ENCODE assay signal across 12 cellular contexts in genomic region chr16:70703835-70704381, GRCh38. TPM values are rescaled to one million over a fixed set of nuclear protein-coding genes. Genes with fewer than 3 reads are reported as not detected.
DNase-seq lines count a peak whose midpoint lies in the region; ATAC-seq, FAIRE-seq and TF ChIP-seq lines count a peak whose summit lies in the region.
"Had no signal": no experiment of that assay in that cellular context is flagged by ENCODE, and none has a peak within 500 bp of the region (broad histone marks: within the 10 kb centered on the region; RNA-seq: fewer than 3 reads in every experiment).

No MANE protein-coding gene starts in this region.

- ATAC-seq in HepG2 (peak; percentile 14), right lobe of liver (no peak), aorta (ENCODE audit: low FRiP score) (no peak), HG02973 (IDR thresholded peaks at IDR 0.05; ENCODE audit: unreplicated experiment) (no peak)

- CTCF ChIA-PET in HepG2 (lab: Yijun Ruan, JAX; ENCODE audit: low intra/inter-chr PET ratio, low total read pairs) = interaction anchor here (1.6 to 2.9 kb wide), 2 partner anchors 35 to 67 kb away, joined by 16 to 27 read pairs; no protein-coding TSS in a partner anchor

- H3K36me3 ChIP-seq in HepG2 (replicated peaks in 1 of 2; ENCODE audit: control insufficient read depth in 1 of 2, insufficient read depth in 2 of 2, low read length in 2 of 2) = peaks cover 4 to 5% of the 10 kb centered on the region in 2 experiments; a peak in 1 of 5 replicates
- H3K36me3 ChIP-seq in right lobe of liver = no peaks in the 10 kb centered on the region
- no peaks in the 10 kb centered on the region for H3K36me3 ChIP-seq in iPS-15b (ENCODE audit: control insufficient read depth, insufficient read depth, low read length)
- no peaks in the 10 kb centered on the region for H3K36me3 ChIP-seq in prostate gland
- no peaks in the 10 kb centered on the region for H3K36me3 ChIP-seq in aorta (ENCODE audit: control insufficient read depth in 1 of 2, insufficient read depth in 2 of 2, low read length in 1 of 2)

- H3K4me2 ChIP-seq in HepG2 (ENCODE audit: low read depth, low read length) = peak overlapping the region; percentile 63

- H3K9ac ChIP-seq in HepG2 (ENCODE audit: insufficient read depth, low read depth, low read length) = peak overlapping the region; percentile 52
- H3K9ac ChIP-seq in iPS-15b (ENCODE audit: low read depth, low read length) = peak overlapping the region; percentile 32

- POLR2A ChIA-PET in HepG2 (lab: Yijun Ruan, JAX) = interaction anchor here (0.7 to 7.0 kb wide), 16 partner anchors 8 to 67 kb away, joined by 3 to 134 read pairs (median 6); partner anchors contain the start of gene MTSS2

- no peaks in the 10 kb centered on the region for H4K20me1 ChIP-seq in HepG2 (ENCODE audit: insufficient read depth, low read length)

- no peak for TF ChIP-seq POLR2A in HepG2 (IDR thresholded peaks at IDR 0.05; ENCODE audit: insufficient read depth in 1 of 2, low read depth in 2 of 2, low read length in 2 of 2)
- no peak for TF ChIP-seq POLR2A in right lobe of liver (IDR thresholded peaks at IDR 0.05)
- TF ChIP-seq POLR2A in prostate gland (IDR thresholded peaks at IDR 0.05) = no peak
- TF ChIP-seq POLR2A in erythroblast (IDR thresholded peaks at IDR 0.05; ENCODE audit: low read length) = no peak

- TF ChIP-seq CTCF in HepG2 (CRISPR knock-in tag; IDR thresholded peaks at IDR 0.05) (no peak), right lobe of liver (IDR thresholded peaks at IDR 0.05) (no peak), prostate gland (IDR thresholded peaks at IDR 0.05) (no peak)

- intact Hi-C loops in HepG2 (cut with micrococcal nuclease; ENCODE audit: unreplicated experiment) = loop anchor here (1.0 to 2.0 kb wide), 4 partner anchors 17 to 67 kb away; partner anchors contain the start of gene MTSS2
- intact Hi-C loops in right lobe of liver (cut with DNase I) = no loop called here
- intact Hi-C loops in prostate gland (cut with DNase I) = no loop called here
- intact Hi-C loops in aorta (cut with DNase I) = loop anchor here in 1 of 2 donors (5.0 kb wide), 1 partner anchor 43 kb away; no protein-coding TSS in a partner anchor

- in situ Hi-C loops in HepG2 (cut with HindIII; ENCODE audit: extremely low pct_ligation_motif_present, low pct_unique_long_range_greater_than_20kb) = no loop called here

- no peak for TF ChIP-seq EP300 in HepG2 (IDR thresholded peaks at IDR 0.05; ENCODE audit: low read depth in 2 of 2, low read length in 2 of 2)
- no peak for TF ChIP-seq EP300 in HepG2 (CRISPR knock-in tag; IDR thresholded peaks at IDR 0.05; ENCODE audit: borderline replicate concordance)

- H3K4me3 ChIP-seq in HepG2 (replicated peaks in 1 of 3; ENCODE audit: insufficient read depth in 1 of 3, low read depth in 2 of 3, low read length in 3 of 3) (0 out of 6 replicates have a peak overlapping the region, but pooled peaks of 1 of the 3 experiments have one; percentile 21), right lobe of liver (no peak overlapping the region), iPS-15b (ENCODE audit: low read depth, low read length) (no peak overlapping the region), prostate gland (no peak overlapping the region), aorta (ENCODE audit: low read length in 2 of 2) (no peak overlapping the region)

- H3K27ac ChIP-seq in HepG2 (ENCODE audit: extremely low read length, insufficient read depth, low read length) (peak overlapping the region; percentile 31), right lobe of liver (no peak overlapping the region), prostate gland (peak overlapping the region; percentile 70 to 93), aorta (ENCODE audit: low read depth in 1 of 2, low read length in 2 of 2) (peak overlapping the region; percentile 58 to 95)

- no peak overlapping the region for H2AFZ ChIP-seq in HepG2 (ENCODE audit: low read length)

- no peaks in the 10 kb centered on the region for H3K9me3 ChIP-seq in HepG2 (ENCODE audit: low read length)
- no peaks in the 10 kb centered on the region for H3K9me3 ChIP-seq in right lobe of liver
- H3K9me3 ChIP-seq in iPS-15b (ENCODE audit: control insufficient read depth, insufficient read depth, low read length) = no peaks in the 10 kb centered on the region
- H3K9me3 ChIP-seq in prostate gland = no peaks in the 10 kb centered on the region
- H3K9me3 ChIP-seq in aorta (ENCODE audit: control insufficient read depth, low read length) = no peaks in the 10 kb centered on the region

- DNase-seq in HepG2 (ENCODE audit: low spot score) (no peak), right lobe of liver (no peak), prostate gland (ENCODE audit: low spot score) (no peak), aorta (no peak), iPS-NIHi11 (ENCODE audit: low spot score) (no peak), erythroblast (lab: John Stamatoyannopoulos, UW) (no peak)
- DNase-seq: NCI-H2227 treated with DMSO at 0.1 percent for 48 hours, occipital lobe, RPMI8226 had no signal

- FAIRE-seq in HepG2 (lab: Jason Lieb, UNC) = no peak
- FAIRE-seq: endothelial cell of umbilical vein had no signal

- H3K27me3 ChIP-seq in HepG2 (ENCODE audit: control insufficient read depth in 1 of 2, insufficient read depth in 2 of 2, low read length in 2 of 2) (no peaks in the 10 kb centered on the region), right lobe of liver (no peaks in the 10 kb centered on the region), iPS-15b (ENCODE audit: control insufficient read depth, insufficient read depth, low read length) (no peaks in the 10 kb centered on the region), prostate gland (replicated peaks; ENCODE audit: insufficient read depth) (no peaks in the 10 kb centered on the region), aorta (ENCODE audit: control insufficient read depth in 1 of 2, insufficient read depth in 2 of 2, low read length in 1 of 2) (no peaks in the 10 kb centered on the region)

- no peaks in the 10 kb centered on the region for H3K79me2 ChIP-seq in HepG2 (ENCODE audit: insufficient read depth, low read length)

- no peak for TF ChIP-seq RAD21 in HepG2 (CRISPR knock-in tag; IDR thresholded peaks at IDR 0.05)

- no TSS peak for BruUV-seq in HepG2 (replicated peaks; lab: Mats Ljungman, UMichigan)

- peaks cover 52% of the 10 kb centered on the region for H3K4me1 ChIP-seq in HepG2 (ENCODE audit: insufficient read depth, low read length)
- H3K4me1 ChIP-seq in right lobe of liver = peaks cover 0 to 21% (median 2%) of the 10 kb centered on the region in 4 donors
- no peaks in the 10 kb centered on the region for H3K4me1 ChIP-seq in iPS-15b (ENCODE audit: control insufficient read depth, insufficient read depth, low read length)
- H3K4me1 ChIP-seq in prostate gland (replicated peaks) = peaks cover 17% of the 10 kb centered on the region
- H3K4me1 ChIP-seq in aorta (ENCODE audit: control insufficient read depth in 1 of 2, insufficient read depth in 2 of 2, low read length in 2 of 2) = peaks cover 0 to 4% of the 10 kb centered on the region in 2 donors

- 80% methylated on average over 5 of the region's 6 CpGs for WGBS in HepG2 (ENCODE audit: low lambda C conversion rate)
- 88% methylated on average over 3 of the region's 6 CpGs for WGBS in right lobe of liver (ENCODE audit: insufficient coverage, low coverage, low lambda C conversion rate, missing lambda C conversion rate)
- WGBS in prostate gland = 62% methylated on average over 4 of the region's 6 CpGs
- WGBS in aorta, 2 donors = 63% methylated on average over 6 of the region's 6 CpGs

RNA-seq across cellular contexts. Expression of gene MTSS2, which starts 18.1 kb away (rescaled TPM):
- total RNA-seq in HepG2 (2016; rRNA removed; fragmentation: Illumina TruSeq; extraction: Trizol) (84.6 and 132 TPM in 2 replicates), right lobe of liver (100 to 1,000 TPM in 2 of 6 experiments, 10 to 100 TPM in 4; 28.5 to 117 (median 80.2) TPM), prostate gland (10 to 100 TPM; 42.4 to 92.4 TPM), aorta (10 to 100 TPM; 65.7 to 87.4 TPM)
- 43.5 and 50.3 TPM in 2 replicates for total RNA-seq in HepG2 (2016; cell fraction: cytosol; rRNA removed; fragmentation: Illumina TruSeq; extraction: Trizol; ENCODE audit: low read depth)
- total RNA-seq in HepG2 (2016; cell fraction: insoluble cytoplasmic fraction; rRNA removed; fragmentation: Illumina TruSeq; extraction: Trizol) = 77.0 and 127 TPM in 2 replicates
- 144 and 145 TPM in 2 replicates for total RNA-seq in HepG2 (2016; cell fraction: membrane; rRNA removed; fragmentation: Illumina TruSeq; extraction: Trizol)
- 105 and 134 TPM in 2 replicates for total RNA-seq in HepG2 (2016; cell fraction: nucleus; rRNA removed; fragmentation: Illumina TruSeq; extraction: Trizol)
- polyA plus RNA-seq in HepG2 (2011; rRNA removed) (242 and 284 TPM in 2 replicates), aorta (10 to 100 TPM; 22.0 to 33.4 TPM)
- polyA plus RNA-seq in HepG2 (2011; cell fraction: cytosol; rRNA removed) = 101 and 160 TPM in 2 replicates
- polyA plus RNA-seq in HepG2 (2011; cell fraction: nucleus; rRNA removed) = 555 and 802 TPM in 2 replicates
- polyA plus RNA-seq in HepG2 (2012) = 157 and 253 TPM in 2 replicates
- polyA plus RNA-seq in HepG2 (2016; cell fraction: cytosol; fragmentation: Illumina TruSeq; extraction: Trizol; ENCODE audit: low read depth) = 47.6 and 47.9 TPM in 2 replicates
- 136 and 193 TPM in 2 replicates for polyA plus RNA-seq in HepG2 (2016; cell fraction: insoluble cytoplasmic fraction; fragmentation: Illumina TruSeq; extraction: Trizol; ENCODE audit: low read depth)
- polyA plus RNA-seq in HepG2 (2016; cell fraction: membrane; fragmentation: Illumina TruSeq; extraction: Trizol; ENCODE audit: low read depth) = 144 and 154 TPM in 2 replicates
- 467 and 522 TPM in 2 replicates for polyA plus RNA-seq in HepG2 (2016; cell fraction: nucleus; fragmentation: Illumina TruSeq; extraction: Trizol; ENCODE audit: insufficient read depth, low read depth)
- 24.5 and 186 TPM in 2 replicates for polyA minus RNA-seq in HepG2 (2011; rRNA and poly(A)+ RNA removed; ENCODE audit: low replicate concordance)
- 155 and 166 TPM in 2 replicates for polyA minus RNA-seq in HepG2 (2011; cell fraction: cytosol; rRNA and poly(A)+ RNA removed)
- 97.5 and 127 TPM in 2 replicates for polyA minus RNA-seq in HepG2 (2011; cell fraction: nucleus; rRNA and poly(A)+ RNA removed)

RNA-seq across cellular contexts. Expression of gene IL34, which starts 57.5 kb away (rescaled TPM):
- total RNA-seq in HepG2 (2016; rRNA removed; fragmentation: Illumina TruSeq; extraction: Trizol) (1.2 and 1.4 TPM in 2 replicates), right lobe of liver (1 to 10 TPM in 1 of 6 experiments, under 1 TPM in 5; 0.27 to 1.1 (median 0.49) TPM), prostate gland (10 to 100 TPM in 1 of 2 donors, 1 to 10 TPM in 1; 2.9 to 16.6 TPM), aorta (10 to 100 TPM; 14.2 to 21.9 TPM)
- 1.0 and 1.6 TPM in 2 replicates for total RNA-seq in HepG2 (2016; cell fraction: cytosol; rRNA removed; fragmentation: Illumina TruSeq; extraction: Trizol; ENCODE audit: low read depth)
- 1.2 and 1.3 TPM in 2 replicates for total RNA-seq in HepG2 (2016; cell fraction: insoluble cytoplasmic fraction; rRNA removed; fragmentation: Illumina TruSeq; extraction: Trizol)
- total RNA-seq in HepG2 (2016; cell fraction: membrane; rRNA removed; fragmentation: Illumina TruSeq; extraction: Trizol) = 1.8 and 2.4 TPM in 2 replicates
- 0.31 and 0.40 TPM in 2 replicates for total RNA-seq in HepG2 (2016; cell fraction: nucleus; rRNA removed; fragmentation: Illumina TruSeq; extraction: Trizol)
- polyA plus RNA-seq in HepG2 (2011; rRNA removed) (1.3 and 1.6 TPM in 2 replicates), aorta (10 to 100 TPM; 19.4 to 98.6 TPM)
- 1.1 and 2.2 TPM in 2 replicates for polyA plus RNA-seq in HepG2 (2011; cell fraction: cytosol; rRNA removed)
- polyA plus RNA-seq in HepG2 (2011; cell fraction: nucleus; rRNA removed) = 0.83 and 1.9 TPM in 2 replicates
- polyA plus RNA-seq in HepG2 (2012) = 0.83 TPM in 2 replicates
- polyA plus RNA-seq in HepG2 (2016; cell fraction: cytosol; fragmentation: Illumina TruSeq; extraction: Trizol; ENCODE audit: low read depth) = 1.3 and 2.1 TPM in 2 replicates
- polyA plus RNA-seq in HepG2 (2016; cell fraction: insoluble cytoplasmic fraction; fragmentation: Illumina TruSeq; extraction: Trizol; ENCODE audit: low read depth) = 0.84 and 0.90 TPM in 2 replicates
- 1.2 and 1.6 TPM in 2 replicates for polyA plus RNA-seq in HepG2 (2016; cell fraction: membrane; fragmentation: Illumina TruSeq; extraction: Trizol; ENCODE audit: low read depth)
- polyA plus RNA-seq in HepG2 (2016; cell fraction: nucleus; fragmentation: Illumina TruSeq; extraction: Trizol; ENCODE audit: insufficient read depth, low read depth) = 0.96 and 1.1 TPM in 2 replicates
- 1.0 TPM in 1 of 2 replicates, not detected in the other for polyA minus RNA-seq in HepG2 (2011; rRNA and poly(A)+ RNA removed; ENCODE audit: low replicate concordance)
- 0.35 TPM in 1 of 2 replicates, not detected in the other for polyA minus RNA-seq in HepG2 (2011; cell fraction: cytosol; rRNA and poly(A)+ RNA removed)
- 0.50 and 1.5 TPM in 2 replicates for polyA minus RNA-seq in HepG2 (2011; cell fraction: nucleus; rRNA and poly(A)+ RNA removed)

Comparison
In these comparisons a context has a peak if more than half of its experiments do, and no peak if none do; other contexts are left out.
1. H3K27ac ChIP-seq: peak in HepG2 (single experiment), prostate gland (2 of 2) and aorta (2 of 2); none in right lobe of liver (0 of 3).